In the genomic region with DNA sequence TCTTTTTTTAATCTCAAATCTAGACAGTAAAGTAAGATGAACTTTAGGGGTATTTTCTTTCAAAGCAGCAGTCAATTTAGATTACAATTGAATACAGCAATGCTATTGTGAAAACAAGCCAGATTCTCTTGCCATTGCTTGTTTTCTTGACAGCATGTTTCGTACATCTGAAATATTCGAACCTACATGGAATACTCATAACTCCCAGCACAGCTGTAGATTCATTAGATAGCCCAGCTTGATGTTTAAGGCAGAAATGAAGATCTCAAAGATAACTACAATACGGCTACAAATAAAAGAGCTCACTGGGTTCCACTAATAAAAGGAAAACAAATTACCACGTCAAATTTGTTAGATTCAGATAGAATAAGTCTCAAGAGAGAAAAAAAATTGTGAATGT, we compare ENCODE assay signal across 23 cellular contexts.
DNase-seq lines count a peak whose midpoint lies in the region; ATAC-seq, FAIRE-seq and TF ChIP-seq lines count a peak whose summit lies in the region.
"Had no signal": no experiment of that assay in that cellular context is flagged by ENCODE, and none has a peak within 500 bp of the region (broad histone marks: within the 10 kb centered on the region; RNA-seq: fewer than 3 reads in every experiment).

No MANE protein-coding gene starts in this region.

- H3K4me3 Mint-ChIP-seq in GM23338 = no peak overlapping the region
- H3K4me3 Mint-ChIP-seq: CD14-positive monocyte; CD4-positive, alpha-beta memory T cell; CD4-positive, CD25-positive, alpha-beta regulatory T cell; CD8-positive, alpha-beta memory T cell had no signal

- H3K27me3 ChIP-seq in GM23338 (ENCODE audit: insufficient read depth) (no peaks in the 10 kb centered on the region), Loucy (ENCODE audit: insufficient read depth, low read length, poor library complexity, severe bottlenecking) (no peaks in the 10 kb centered on the region), suprapubic skin (no peaks in the 10 kb centered on the region)
- H3K27me3 ChIP-seq: BE2C, BLaER1 had no signal

- H3K9me2 ChIP-seq in GM23338 (ENCODE audit: insufficient read depth) (no peaks in the 10 kb centered on the region), Loucy (replicated peaks; ENCODE audit: low read depth, low read length) (no peaks in the 10 kb centered on the region)

- H3K79me2 ChIP-seq in GM23338 (replicated peaks; ENCODE audit: insufficient read depth) (no peaks in the 10 kb centered on the region), Loucy (ENCODE audit: insufficient read depth, low read length) (no peaks in the 10 kb centered on the region)

- H3K27me3 Mint-ChIP-seq in GM23338 (ENCODE audit: insufficient read depth, low read depth, poor library complexity) = no peaks in the 10 kb centered on the region
- H3K27me3 Mint-ChIP-seq: CD4-positive, alpha-beta memory T cell; CD4-positive, CD25-positive, alpha-beta regulatory T cell; CD8-positive, alpha-beta memory T cell had no signal

- H3K9me3 Mint-ChIP-seq in GM23338 = no peaks in the 10 kb centered on the region
- H3K9me3 Mint-ChIP-seq: CD4-positive, CD25-positive, alpha-beta regulatory T cell; CD8-positive, alpha-beta memory T cell had no signal

- H3K4me2 ChIP-seq in A549 (no peak overlapping the region), GM23338 (no peak overlapping the region), Loucy (ENCODE audit: low read depth, low read length, poor library complexity, severe bottlenecking) (peak overlapping the region; percentile 41)
- H3K4me2 ChIP-seq: BLaER1 had no signal

- H3K4me1 Mint-ChIP-seq in GM23338 = peaks cover 16% of the 10 kb centered on the region; the same call in 2 of the 3 replicates
- H3K4me1 Mint-ChIP-seq: CD14-positive monocyte; CD4-positive, alpha-beta memory T cell; CD8-positive, alpha-beta memory T cell had no signal

- H3K9me3 ChIP-seq in A549 (no peaks in the 10 kb centered on the region), Loucy (ENCODE audit: insufficient read depth, low read depth, low read length) (no peaks in the 10 kb centered on the region), suprapubic skin (no peaks in the 10 kb centered on the region)
- H3K9me3 ChIP-seq: BE2C had no signal

- H3K4me3 ChIP-seq in A549 (no peak overlapping the region), GM23338 (no peak overlapping the region), Loucy (ENCODE audit: low read length, poor library complexity, severe bottlenecking) (no peak overlapping the region), suprapubic skin (no peak overlapping the region)
- H3K4me3 ChIP-seq: BLaER1 had no signal

- H3K36me3 Mint-ChIP-seq in GM23338 (ENCODE audit: low read depth) = no peaks in the 10 kb centered on the region; the same call in 2 of the 3 replicates

- TF ChIP-seq POLR2A in A549 (IDR thresholded peaks at IDR 0.05; ENCODE audit: low read length) (no peak), suprapubic skin (IDR thresholded peaks at IDR 0.05) (no peak)

- FAIRE-seq in A549 (lab: Jason Lieb, UNC) = peak; percentile 76
- FAIRE-seq: G401.6, GM12892, GM18507 had no signal

- no peaks in the 10 kb centered on the region for H3F3A ChIP-seq in GM23338 (replicated peaks; ENCODE audit: low read depth)
- no peaks in the 10 kb centered on the region; the same call in 1 of the 2 replicates for H3F3A ChIP-seq in Loucy (ENCODE audit: low read depth)

- POLR2A ChIA-PET in A549 (lab: Yijun Ruan, JAX) = no interaction called here

- 0 out of 2 replicates have a peak overlapping the region, but pooled peaks have one; percentile 19 for H3K27ac Mint-ChIP-seq in GM23338
- H3K27ac Mint-ChIP-seq: CD14-positive monocyte; CD4-positive, alpha-beta memory T cell; CD4-positive, CD25-positive, alpha-beta regulatory T cell; CD8-positive, alpha-beta memory T cell had no signal

- H3K36me3 ChIP-seq in GM23338 (ENCODE audit: insufficient read depth) (no peaks in the 10 kb centered on the region), Loucy (ENCODE audit: insufficient read depth, low read length) (no peaks in the 10 kb centered on the region), suprapubic skin (no peaks in the 10 kb centered on the region)
- H3K36me3 ChIP-seq: BE2C, BLaER1 had no signal

- H3K27ac ChIP-seq in A549 = no peak overlapping the region
- no peak overlapping the region for H3K27ac ChIP-seq in GM23338 (ENCODE audit: low read depth)
- H3K27ac ChIP-seq in suprapubic skin = no peak overlapping the region
- H3K27ac ChIP-seq: 22Rv1, BLaER1 had no signal

- CTCF ChIA-PET in A549 (lab: Yijun Ruan, JAX) = no interaction called here

- H4K20me1 ChIP-seq in GM23338 (replicated peaks; ENCODE audit: insufficient read depth) (no peaks in the 10 kb centered on the region), Loucy (ENCODE audit: insufficient read depth, low read length, poor library complexity, severe bottlenecking) (no peaks in the 10 kb centered on the region)
- H4K20me1 ChIP-seq: BLaER1 had no signal

- TF ChIP-seq CTCF in A549 (IDR thresholded peaks at IDR 0.05) (no peak), GM23338 (conservative IDR thresholded peaks at IDR 0.05; ENCODE audit: low read depth in 2 of 2) (no peak), Loucy (conservative IDR thresholded peaks at IDR 0.05; ENCODE audit: low read length) (no peak), GM20000 (IDR thresholded peaks at IDR 0.05; ENCODE audit: extremely low read depth, missing control alignments) (no peak), suprapubic skin (IDR thresholded peaks at IDR 0.05) (no peak)

- TF ChIP-seq EP300 in A549 (IDR thresholded peaks at IDR 0.05) = no peak
- TF ChIP-seq EP300 in suprapubic skin (IDR thresholded peaks at IDR 0.05) = no peak

- H3K9ac ChIP-seq in Loucy (ENCODE audit: low read depth, low read length, poor library complexity, severe bottlenecking) = no peak overlapping the region
- H3K9ac ChIP-seq: BLaER1 had no signal

- H2AFZ ChIP-seq in GM23338 = no peak overlapping the region
- H2AFZ ChIP-seq in Loucy (ENCODE audit: low read length) = no peak overlapping the region

- no peak for ATAC-seq in A549
- no peak for ATAC-seq in GM23338

- no peaks in the 10 kb centered on the region for H3K4me1 ChIP-seq in A549
- H3K4me1 ChIP-seq in GM23338 (ENCODE audit: insufficient read depth) = peaks cover 5% of the 10 kb centered on the region; the same call in 1 of the 2 replicates
- peaks cover 21% of the 10 kb centered on the region for H3K4me1 ChIP-seq in Loucy (ENCODE audit: insufficient read depth, low read length, poor library complexity, severe bottlenecking)
- H3K4me1 ChIP-seq in suprapubic skin = peaks cover 5% of the 10 kb centered on the region
- H3K4me1 ChIP-seq: BE2C had no signal

- TF ChIP-seq RAD21 in A549 (conservative IDR thresholded peaks at IDR 0.05 in 1 of 2, IDR thresholded peaks at IDR 0.05 in 1 of 2) = no peak

- WGBS in A549 (ENCODE audit: missing lambda C conversion rate) = 84% methylated on average over 4 of the region's 4 CpGs
- 57% methylated on average over 4 of the region's 4 CpGs for WGBS in suprapubic skin

- DNase-seq in A549 (ENCODE audit: low read depth in 1 of 2, low spot score in 1 of 2) = no peak
- DNase-seq in GM23338 (ENCODE audit: low spot score) = no peak
- peak; percentile 2 for DNase-seq in astrocyte of the hippocampus (ENCODE audit: low read depth, low spot score)
- DNase-seq in GM20000 (ENCODE audit: low spot score) = no peak
- DNase-seq in mucosa of gallbladder (ENCODE audit: low spot score) = no peak
- no peak for DNase-seq in suprapubic skin (ENCODE audit: low spot score in 2 of 2)
- no peak for DNase-seq in kidney glomerular epithelial cell (lab: John Stamatoyannopoulos, UW)
- DNase-seq: ACHN; BE2C; C1 segment of cervical spinal cord; CD4-positive, alpha-beta memory T cell; CD4-positive, CD25-positive, alpha-beta regulatory T cell; CD8-positive, alpha-beta memory T cell; COR-L47; DMS79 treated with DMSO at 0.1 percent for 48 hours; GF-D8 had no signal

TF ChIP-seq in A549, 52 proteins besides CTCF, POLR2A, EP300 and RAD21 (continues in another document):
- TF ChIP-seq, protein P1, sequence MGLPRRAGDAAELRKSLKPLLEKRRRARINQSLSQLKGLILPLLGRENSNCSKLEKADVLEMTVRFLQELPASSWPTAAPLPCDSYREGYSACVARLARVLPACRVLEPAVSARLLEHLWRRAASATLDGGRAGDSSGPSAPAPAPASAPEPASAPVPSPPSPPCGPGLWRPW (IDR thresholded peaks at IDR 0.05) = no peak
- TF ChIP-seq HOXB13 (CRISPR knock-in tag; IDR thresholded peaks at IDR 0.05; ENCODE audit: low read depth) = no peak
- TF ChIP-seq, protein P2, sequence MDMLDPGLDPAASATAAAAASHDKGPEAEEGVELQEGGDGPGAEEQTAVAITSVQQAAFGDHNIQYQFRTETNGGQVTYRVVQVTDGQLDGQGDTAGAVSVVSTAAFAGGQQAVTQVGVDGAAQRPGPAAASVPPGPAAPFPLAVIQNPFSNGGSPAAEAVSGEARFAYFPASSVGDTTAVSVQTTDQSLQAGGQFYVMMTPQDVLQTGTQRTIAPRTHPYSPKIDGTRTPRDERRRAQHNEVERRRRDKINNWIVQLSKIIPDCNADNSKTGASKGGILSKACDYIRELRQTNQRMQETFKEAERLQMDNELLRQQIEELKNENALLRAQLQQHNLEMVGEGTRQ (IDR thresholded peaks at IDR 0.05) = no peak
- TF ChIP-seq JUN (IDR thresholded peaks at IDR 0.05) = no peak
- TF ChIP-seq NFE2L2 (conservative IDR thresholded peaks at IDR 0.05; ENCODE audit: low read length) = no peak
- no peak for TF ChIP-seq MAZ (IDR thresholded peaks at IDR 0.05; ENCODE audit: borderline replicate concordance, low read depth, low read length)
- no peak for TF ChIP-seq PHF8 (IDR thresholded peaks at IDR 0.05; ENCODE audit: borderline replicate concordance, low read depth)
- no peak for TF ChIP-seq SREBF2 (IDR thresholded peaks at IDR 0.05)

TF ChIP-seq in GM23338, 12 proteins besides CTCF, POLR2A, EP300 and RAD21 (continues in another document):
- TF ChIP-seq ZNF331 (CRISPR knock-in tag; IDR thresholded peaks at IDR 0.05; ENCODE audit: low read depth) = no peak
- no peak for TF ChIP-seq POLR2AphosphoS5 (IDR thresholded peaks at IDR 0.05; ENCODE audit: low read depth)
